In genomic region chrX:154603438-154604430, GRCh38 we compare ENCODE assay signal across 8 cellular contexts. TPM values are rescaled to one million over a fixed set of nuclear protein-coding genes. Genes with fewer than 3 reads are reported as not detected.
DNase-seq lines count a peak whose midpoint lies in the region; TF ChIP-seq lines count a peak whose summit lies in the region.
"Had no signal": no experiment of that assay in that cellular context is flagged by ENCODE, and none has a peak within 500 bp of the region (broad histone marks: within the 10 kb centered on the region; RNA-seq: fewer than 3 reads in every experiment).

No MANE protein-coding gene starts in this region.

- peaks cover 54% of the 10 kb centered on the region for H3F3A ChIP-seq in PC-9 (ENCODE audit: insufficient read depth, low read depth)

- DNase-seq in COLO668 (lab: John Stamatoyannopoulos, UW; ENCODE audit: unreplicated experiment), result peak; percentile 33
- DNase-seq in PC-9, result peak; percentile 82 to 96
- DNase-seq in glomerular visceral epithelial cell (ENCODE audit: extremely low spot score), result peak; percentile 79
- DNase-seq in ecto neural progenitor cell (ENCODE audit: low spot score), result no peak
- no peak for DNase-seq in stimulated activated naive CD4-positive, alpha-beta T cell treated with Interleukin-2 at 50 U/mL for 16 hours (lab: John Stamatoyannopoulos, UW)
- DNase-seq in RPMI8226, result no peak
- DNase-seq: activated CD4-positive, CD25-positive, alpha-beta regulatory T cell treated with anti-CD3 and anti-CD28 coated beads, Interleukin-2, amount 50 U/mL, for 72 hours; NCI-H146 had no signal

- H4K20me1 ChIP-seq in PC-9 (ENCODE audit: insufficient read depth), result no peaks in the 10 kb centered on the region

- TF ChIP-seq CTCF in PC-9 (conservative IDR thresholded peaks at IDR 0.05), result no peak

- no peaks in the 10 kb centered on the region for H3K27me3 ChIP-seq in PC-9 (ENCODE audit: insufficient read depth, low read depth)

- CTCF ChIA-PET in PC-9 (lab: Charles Lee), result interaction anchor here (0.6 kb wide), 1 partner anchor 1708 kb away, joined by 3 read pairs; no protein-coding TSS in a partner anchor

- no peaks in the 10 kb centered on the region for H3K9me2 ChIP-seq in PC-9 (ENCODE audit: insufficient read depth)

- POLR2A ChIA-PET in PC-9 (lab: Charles Lee; ENCODE audit: unreplicated experiment), result interaction anchor here (0.5 kb wide), 1 partner anchor 63 kb away, joined by 3 read pairs; no protein-coding TSS in a partner anchor

- H3K27ac ChIP-seq in PC-9, result peak overlapping the region; percentile 100

- no peaks in the 10 kb centered on the region for H3K9me3 ChIP-seq in PC-9 (ENCODE audit: insufficient read depth, low read depth)

- H2AFZ ChIP-seq in PC-9, result no peak overlapping the region

- H3K79me2 ChIP-seq in PC-9 (ENCODE audit: low read depth), result no peaks in the 10 kb centered on the region

- intact Hi-C loops in PC-9 (cut with micrococcal nuclease; ENCODE audit: unreplicated experiment), result loop anchor here (1.0 kb wide), 1 partner anchor 7 kb away; no protein-coding TSS in a partner anchor

- BruUV-seq in PC-9 (replicated peaks; lab: Mats Ljungman, UMichigan), result TSS peak; percentile 25

- peaks cover 65% of the 10 kb centered on the region for H3K4me1 ChIP-seq in PC-9 (replicated peaks; ENCODE audit: insufficient read depth)

- H3K4me2 ChIP-seq in PC-9, result peak overlapping the region; percentile 58

- no peak overlapping the region for H3K4me3 ChIP-seq in PC-9

- H3K36me3 ChIP-seq in PC-9 (ENCODE audit: low read depth), result no peaks in the 10 kb centered on the region

RNA-seq across cellular contexts. Expression of gene CTAG1B, which starts 15.3 kb away (rescaled TPM):
- not detected in 2 replicates for total RNA-seq in PC-9 (2021)

RNA-seq across cellular contexts. Expression of gene CTAG1A, which starts 18.8 kb away (rescaled TPM):
- not detected in 2 replicates for total RNA-seq in PC-9 (2021)

RNA-seq across cellular contexts. Expression of gene CTAG2, which starts 49.6 kb away (rescaled TPM):
- not detected in 2 replicates for total RNA-seq in PC-9 (2021)

RNA-seq across cellular contexts. Expression of gene IKBKG, which starts 56.3 kb away (rescaled TPM):
- total RNA-seq in PC-9 (2021), result 68.3 and 69.4 TPM in 2 replicates

RNA-seq across cellular contexts. Expression of gene G6PD, which starts 57.1 kb away (rescaled TPM):
- total RNA-seq in PC-9 (2021), result 987 and 1,283 TPM in 2 replicates

Comparison
In these comparisons a context has a peak if more than half of its experiments do, and no peak if none do; other contexts are left out.
1. DNase-seq: peak in COLO668 (single experiment), PC-9 (2 of 2) and glomerular visceral epithelial cell (single experiment); none in ecto neural progenitor cell (single experiment), stimulated activated naive CD4-positive, alpha-beta T cell treated with Interleukin-2 at 50 U/mL for 16 hours (single experiment) and RPMI8226 (single experiment).